ENCODE assay signal across 24 cellular contexts in the genomic region with DNA sequence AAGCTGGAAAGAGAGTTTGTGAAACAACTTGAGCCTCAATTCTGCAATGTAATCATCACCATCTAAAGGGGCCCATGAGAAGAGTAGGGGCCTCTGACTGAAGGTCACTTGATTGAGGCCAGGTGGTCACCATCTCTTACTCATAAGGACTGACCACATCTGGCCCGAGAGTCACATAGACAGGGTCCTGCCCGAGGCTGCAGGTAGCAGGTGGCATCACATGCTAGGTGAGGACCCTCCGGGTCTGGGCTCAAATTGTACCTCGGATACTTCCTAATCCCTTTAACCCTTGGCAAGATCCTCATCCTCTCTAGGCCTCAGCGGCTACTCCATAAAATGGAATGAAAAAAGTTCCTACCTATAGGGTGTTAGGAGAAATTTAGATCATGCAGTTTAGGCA. TPM values are rescaled to one million over a fixed set of nuclear protein-coding genes. Genes with fewer than 3 reads are reported as not detected.
DNase-seq lines count a peak whose midpoint lies in the region; ATAC-seq and TF ChIP-seq lines count a peak whose summit lies in the region.
"Had no signal": no experiment of that assay in that cellular context is flagged by ENCODE, and none has a peak within 500 bp of the region (broad histone marks: within the 10 kb centered on the region; RNA-seq: fewer than 3 reads in every experiment).

No MANE protein-coding gene starts in this region.

- intact Hi-C loops in left ventricle myocardium inferior (cut with micrococcal nuclease): no loop called here
- intact Hi-C loops in Right ventricle myocardium superior (cut with DNase I): no loop called here
- intact Hi-C loops in psoas muscle (cut with DNase I): no loop called here
- intact Hi-C loops in right lobe of liver (cut with DNase I): no loop called here

- H3K4me3 ChIP-seq in left ventricle myocardium inferior: no peak overlapping the region
- no peak overlapping the region for H3K4me3 ChIP-seq in coronary artery
- H3K4me3 ChIP-seq in psoas muscle: no peak overlapping the region
- no peak overlapping the region for H3K4me3 ChIP-seq in right lobe of liver
- H3K4me3 ChIP-seq: SK-N-MC, upper lobe of left lung had no signal

- 74 to 92% (median 75%) methylated on average over 5 of the region's 5 CpGs for WGBS in psoas muscle, 3 donors
- WGBS in right lobe of liver (ENCODE audit: insufficient coverage, low coverage, low lambda C conversion rate, missing lambda C conversion rate): 100% methylated on average over 5 of the region's 5 CpGs

- no peak for TF ChIP-seq POLR2A in right lobe of liver (IDR thresholded peaks at IDR 0.05)

- no peak for TF ChIP-seq CTCF in left ventricle myocardium inferior (IDR thresholded peaks at IDR 0.05; ENCODE audit: borderline replicate concordance)
- TF ChIP-seq CTCF in coronary artery (IDR thresholded peaks at IDR 0.05): no peak
- no peak for TF ChIP-seq CTCF in psoas muscle (IDR thresholded peaks at IDR 0.05)
- TF ChIP-seq CTCF in right lobe of liver (IDR thresholded peaks at IDR 0.05): no peak

- peaks cover 99% of the 10 kb centered on the region for H3K4me1 ChIP-seq in left ventricle myocardium inferior
- peaks cover 85% of the 10 kb centered on the region for H3K4me1 ChIP-seq in psoas muscle
- H3K4me1 ChIP-seq in right lobe of liver: no peaks in the 10 kb centered on the region
- H3K4me1 ChIP-seq: parathyroid adenoma had no signal

- peak overlapping the region; percentile 85 for H3K27ac ChIP-seq in left ventricle myocardium inferior (replicated peaks)
- peak overlapping the region in 1 of 2 donors; percentile 35 for H3K27ac ChIP-seq in coronary artery
- peak overlapping the region; percentile 84 for H3K27ac ChIP-seq in psoas muscle
- no peak overlapping the region for H3K27ac ChIP-seq in right lobe of liver
- H3K27ac ChIP-seq: foreskin keratinocyte, parathyroid adenoma, SK-N-MC, upper lobe of left lung had no signal

- H3K27me3 ChIP-seq in left ventricle myocardium inferior (ENCODE audit: low read depth) (no peaks in the 10 kb centered on the region), psoas muscle (ENCODE audit: insufficient read depth in 3 of 3, low read length in 2 of 3) (no peaks in the 10 kb centered on the region), right lobe of liver (no peaks in the 10 kb centered on the region)
- H3K27me3 ChIP-seq: foreskin keratinocyte, upper lobe of left lung had no signal

- peaks cover 35% of the 10 kb centered on the region for H3K36me3 ChIP-seq in left ventricle myocardium inferior
- peaks cover 4 to 28% of the 10 kb centered on the region in 2 donors for H3K36me3 ChIP-seq in psoas muscle (ENCODE audit: insufficient read depth in 1 of 2, low read depth in 1 of 2)
- H3K36me3 ChIP-seq in right lobe of liver: peaks cover 0 to 6% (median 0%) of the 10 kb centered on the region in 4 donors
- H3K36me3 ChIP-seq: upper lobe of left lung had no signal

- ATAC-seq in Right ventricle myocardium superior (ENCODE audit: poor library complexity): no peak
- ATAC-seq in psoas muscle: no peak
- ATAC-seq in right lobe of liver: no peak
- ATAC-seq: esophagus mucosa; foreskin keratinocyte; stimulated activated effector memory CD8-positive, alpha-beta T cell treated with anti-CD3 and anti-CD28 coated beads, Interleukin-12 subunit alpha, Interleukin-12 subunit beta, amount 100 ng/mL, for 72 hours; WTC11 had no signal

- DNase-seq in left ventricle myocardium inferior: no peak
- DNase-seq in Right ventricle myocardium superior: no peak
- DNase-seq in coronary artery (ENCODE audit: low spot score): peak; percentile 11
- no peak for DNase-seq in psoas muscle
- no peak for DNase-seq in C1 segment of cervical spinal cord (lab: John Stamatoyannopoulos, UW)
- DNase-seq in right lobe of liver: no peak
- no peak for DNase-seq in SHP77 (lab: John Stamatoyannopoulos, UW)
- DNase-seq: activated CD4-positive, alpha-beta T cell treated with anti-CD3 and anti-CD28 coated beads, Interleukin-2, amount 10 ng/mL, durations not matched to agents 7 days and 5 days; activated gamma-delta T cell; activated naive CD8-positive, alpha-beta T cell treated with anti-CD3 and anti-CD28 coated beads for 36 hours; aorta; CD4-positive, alpha-beta memory T cell; dermis blood vessel endothelial cell; endodermal cell; foreskin keratinocyte; NCI-H446; substantia nigra; T-helper 1 cell; upper lobe of left lung had no signal

- no peaks in the 10 kb centered on the region for H3K9me3 ChIP-seq in left ventricle myocardium inferior (replicated peaks)
- H3K9me3 ChIP-seq in psoas muscle: no peaks in the 10 kb centered on the region
- no peaks in the 10 kb centered on the region for H3K9me3 ChIP-seq in right lobe of liver
- H3K9me3 ChIP-seq: upper lobe of left lung had no signal

RNA-seq across cellular contexts. Expression of gene FHL2, which starts 16.7 kb away (rescaled TPM):
- total RNA-seq in left ventricle myocardium inferior (2,742 TPM), Right ventricle myocardium superior (1,567 TPM), psoas muscle (100 to 1,000 TPM in 1 of 4 donors, 10 to 100 TPM in 3; 33.5 to 114 (median 51.7) TPM), right lobe of liver (10 to 100 TPM in 3 of 6 experiments, 1 to 10 TPM in 3; 4.2 to 36.6 (median 12.0) TPM)
- polyA plus RNA-seq in psoas muscle: 10 to 100 TPM; 24.7 to 40.9 (median 28.5) TPM

RNA-seq across cellular contexts. Expression of gene C2orf49, which starts 44.8 kb away (rescaled TPM):
- 22.7 TPM for total RNA-seq in left ventricle myocardium inferior
- total RNA-seq in Right ventricle myocardium superior: 18.7 TPM
- 10 to 100 TPM; 14.8 to 19.4 (median 15.5) TPM for total RNA-seq in psoas muscle
- 10 to 100 TPM; 13.2 to 24.6 (median 14.3) TPM for polyA plus RNA-seq in psoas muscle
- 1 to 10 TPM; 3.9 to 7.4 (median 6.4) TPM for total RNA-seq in right lobe of liver

RNA-seq across cellular contexts. Expression of gene TGFBRAP1, which starts 52.6 kb away (rescaled TPM):
- 9.7 TPM for total RNA-seq in left ventricle myocardium inferior
- total RNA-seq in Right ventricle myocardium superior: 8.6 TPM
- total RNA-seq in psoas muscle: 10 to 100 TPM; 13.3 to 21.4 (median 16.8) TPM
- 10 to 100 TPM in 1 of 3 donors, 1 to 10 TPM in 2; 5.4 to 18.2 (median 8.8) TPM for polyA plus RNA-seq in psoas muscle
- total RNA-seq in right lobe of liver: 10 to 100 TPM in 2 of 6 experiments, 1 to 10 TPM in 4; 5.7 to 11.2 (median 7.1) TPM

Comparison
In these comparisons a context has a peak if more than half of its experiments do, and no peak if none do; other contexts are left out.
1. H3K27ac ChIP-seq: peak in left ventricle myocardium inferior (single experiment) and psoas muscle (single experiment); none in right lobe of liver (0 of 3).
2. RNA of gene FHL2, which starts 16.7 kb away (total RNA-seq): 2,742 TPM in left ventricle myocardium inferior (single experiment) and 1,567 TPM in Right ventricle myocardium superior (single experiment); 33.5 to 114 TPM in psoas muscle and 4.2 to 36.6 TPM in right lobe of liver; every median in the first group is over 10 times any median in the second.